ENCODE assay signal across 1 cellular context in genomic region chr6:156396068-156396771, GRCh38.
A peak's percentile ranks its signal among the peaks of the same experiment; 100 is the strongest.
TF ChIP-seq lines count a peak whose summit lies in the region.

No MANE protein-coding gene starts in this region.

TF ChIP-seq in GM12878, 131 proteins besides CTCF, POLR2A, EP300 and RAD21 (continued from another document):
- TF ChIP-seq, protein P1, sequence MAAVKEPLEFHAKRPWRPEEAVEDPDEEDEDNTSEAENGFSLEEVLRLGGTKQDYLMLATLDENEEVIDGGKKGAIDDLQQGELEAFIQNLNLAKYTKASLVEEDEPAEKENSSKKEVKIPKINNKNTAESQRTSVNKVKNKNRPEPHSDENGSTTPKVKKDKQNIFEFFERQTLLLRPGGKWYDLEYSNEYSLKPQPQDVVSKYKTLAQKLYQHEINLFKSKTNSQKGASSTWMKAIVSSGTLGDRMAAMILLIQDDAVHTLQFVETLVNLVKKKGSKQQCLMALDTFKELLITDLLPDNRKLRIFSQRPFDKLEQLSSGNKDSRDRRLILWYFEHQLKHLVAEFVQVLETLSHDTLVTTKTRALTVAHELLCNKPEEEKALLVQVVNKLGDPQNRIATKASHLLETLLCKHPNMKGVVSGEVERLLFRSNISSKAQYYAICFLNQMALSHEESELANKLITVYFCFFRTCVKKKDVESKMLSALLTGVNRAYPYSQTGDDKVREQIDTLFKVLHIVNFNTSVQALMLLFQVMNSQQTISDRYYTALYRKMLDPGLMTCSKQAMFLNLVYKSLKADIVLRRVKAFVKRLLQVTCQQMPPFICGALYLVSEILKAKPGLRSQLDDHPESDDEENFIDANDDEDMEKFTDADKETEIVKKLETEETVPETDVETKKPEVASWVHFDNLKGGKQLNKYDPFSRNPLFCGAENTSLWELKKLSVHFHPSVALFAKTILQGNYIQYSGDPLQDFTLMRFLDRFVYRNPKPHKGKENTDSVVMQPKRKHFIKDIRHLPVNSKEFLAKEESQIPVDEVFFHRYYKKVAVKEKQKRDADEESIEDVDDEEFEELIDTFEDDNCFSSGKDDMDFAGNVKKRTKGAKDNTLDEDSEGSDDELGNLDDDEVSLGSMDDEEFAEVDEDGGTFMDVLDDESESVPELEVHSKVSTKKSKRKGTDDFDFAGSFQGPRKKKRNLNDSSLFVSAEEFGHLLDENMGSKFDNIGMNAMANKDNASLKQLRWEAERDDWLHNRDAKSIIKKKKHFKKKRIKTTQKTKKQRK (IDR thresholded peaks at IDR 0.05; ENCODE audit: low read depth, low read length): no peak
- no peak for TF ChIP-seq WRNIP1 (IDR thresholded peaks at IDR 0.05; ENCODE audit: borderline replicate concordance, low read depth, low read length)
- TF ChIP-seq TBL1XR1 (IDR thresholded peaks at IDR 0.05; ENCODE audit: low read depth, low read length): peak; percentile 35; the same call in 1 of the 2 replicates
- TF ChIP-seq ZNF384 (IDR thresholded peaks at IDR 0.05; ENCODE audit: borderline replicate concordance, low read depth, low read length): no peak
- peak; percentile 93 for TF ChIP-seq RUNX3 (IDR thresholded peaks at IDR 0.05; ENCODE audit: low read length)
- no peak for TF ChIP-seq CBX3 (IDR thresholded peaks at IDR 0.05; ENCODE audit: borderline replicate concordance, low read depth)
- TF ChIP-seq IKZF1 (conservative IDR thresholded peaks at IDR 0.05): no peak
- peak; percentile 69; the same call in 2 of the 3 replicates for TF ChIP-seq POU2F2 (IDR thresholded peaks at IDR 0.05; ENCODE audit: borderline replicate concordance, low read depth, low read length)
- no peak for TF ChIP-seq CBX5 (IDR thresholded peaks at IDR 0.05; ENCODE audit: low read depth)
- TF ChIP-seq JUND (IDR thresholded peaks at IDR 0.05; ENCODE audit: low read depth, low read length): no peak
- no peak for TF ChIP-seq CHD4 (IDR thresholded peaks at IDR 0.05)
- TF ChIP-seq, protein P2, sequence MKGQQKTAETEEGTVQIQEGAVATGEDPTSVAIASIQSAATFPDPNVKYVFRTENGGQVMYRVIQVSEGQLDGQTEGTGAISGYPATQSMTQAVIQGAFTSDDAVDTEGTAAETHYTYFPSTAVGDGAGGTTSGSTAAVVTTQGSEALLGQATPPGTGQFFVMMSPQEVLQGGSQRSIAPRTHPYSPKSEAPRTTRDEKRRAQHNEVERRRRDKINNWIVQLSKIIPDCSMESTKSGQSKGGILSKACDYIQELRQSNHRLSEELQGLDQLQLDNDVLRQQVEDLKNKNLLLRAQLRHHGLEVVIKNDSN (IDR thresholded peaks at IDR 0.05; ENCODE audit: borderline replicate concordance, extremely low read length, insufficient read depth, low read depth, low read length): no peak
- TF ChIP-seq IKZF2 (IDR thresholded peaks at IDR 0.05): no peak
- TF ChIP-seq GABPA (IDR thresholded peaks at IDR 0.05; ENCODE audit: low read depth): no peak
- TF ChIP-seq, protein P3, sequence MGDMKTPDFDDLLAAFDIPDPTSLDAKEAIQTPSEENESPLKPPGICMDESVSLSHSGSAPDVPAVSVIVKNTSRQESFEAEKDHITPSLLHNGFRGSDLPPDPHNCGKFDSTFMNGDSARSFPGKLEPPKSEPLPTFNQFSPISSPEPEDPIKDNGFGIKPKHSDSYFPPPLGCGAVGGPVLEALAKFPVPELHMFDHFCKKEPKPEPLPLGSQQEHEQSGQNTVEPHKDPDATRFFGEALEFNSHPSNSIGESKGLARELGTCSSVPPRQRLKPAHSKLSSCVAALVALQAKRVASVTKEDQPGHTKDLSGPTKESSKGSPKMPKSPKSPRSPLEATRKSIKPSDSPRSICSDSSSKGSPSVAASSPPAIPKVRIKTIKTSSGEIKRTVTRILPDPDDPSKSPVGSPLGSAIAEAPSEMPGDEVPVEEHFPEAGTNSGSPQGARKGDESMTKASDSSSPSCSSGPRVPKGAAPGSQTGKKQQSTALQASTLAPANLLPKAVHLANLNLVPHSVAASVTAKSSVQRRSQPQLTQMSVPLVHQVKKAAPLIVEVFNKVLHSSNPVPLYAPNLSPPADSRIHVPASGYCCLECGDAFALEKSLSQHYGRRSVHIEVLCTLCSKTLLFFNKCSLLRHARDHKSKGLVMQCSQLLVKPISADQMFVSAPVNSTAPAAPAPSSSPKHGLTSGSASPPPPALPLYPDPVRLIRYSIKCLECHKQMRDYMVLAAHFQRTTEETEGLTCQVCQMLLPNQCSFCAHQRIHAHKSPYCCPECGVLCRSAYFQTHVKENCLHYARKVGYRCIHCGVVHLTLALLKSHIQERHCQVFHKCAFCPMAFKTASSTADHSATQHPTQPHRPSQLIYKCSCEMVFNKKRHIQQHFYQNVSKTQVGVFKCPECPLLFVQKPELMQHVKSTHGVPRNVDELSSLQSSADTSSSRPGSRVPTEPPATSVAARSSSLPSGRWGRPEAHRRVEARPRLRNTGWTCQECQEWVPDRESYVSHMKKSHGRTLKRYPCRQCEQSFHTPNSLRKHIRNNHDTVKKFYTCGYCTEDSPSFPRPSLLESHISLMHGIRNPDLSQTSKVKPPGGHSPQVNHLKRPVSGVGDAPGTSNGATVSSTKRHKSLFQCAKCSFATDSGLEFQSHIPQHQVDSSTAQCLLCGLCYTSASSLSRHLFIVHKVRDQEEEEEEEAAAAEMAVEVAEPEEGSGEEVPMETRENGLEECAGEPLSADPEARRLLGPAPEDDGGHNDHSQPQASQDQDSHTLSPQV (IDR thresholded peaks at IDR 0.05): no peak
- TF ChIP-seq SPI1 (IDR thresholded peaks at IDR 0.05; ENCODE audit: borderline replicate concordance, insufficient read depth, low read depth, low read length): no peak
- TF ChIP-seq NFXL1 (IDR thresholded peaks at IDR 0.05; ENCODE audit: borderline replicate concordance): no peak
